ENCODE assay signal across 14 cellular contexts in the genomic region with DNA sequence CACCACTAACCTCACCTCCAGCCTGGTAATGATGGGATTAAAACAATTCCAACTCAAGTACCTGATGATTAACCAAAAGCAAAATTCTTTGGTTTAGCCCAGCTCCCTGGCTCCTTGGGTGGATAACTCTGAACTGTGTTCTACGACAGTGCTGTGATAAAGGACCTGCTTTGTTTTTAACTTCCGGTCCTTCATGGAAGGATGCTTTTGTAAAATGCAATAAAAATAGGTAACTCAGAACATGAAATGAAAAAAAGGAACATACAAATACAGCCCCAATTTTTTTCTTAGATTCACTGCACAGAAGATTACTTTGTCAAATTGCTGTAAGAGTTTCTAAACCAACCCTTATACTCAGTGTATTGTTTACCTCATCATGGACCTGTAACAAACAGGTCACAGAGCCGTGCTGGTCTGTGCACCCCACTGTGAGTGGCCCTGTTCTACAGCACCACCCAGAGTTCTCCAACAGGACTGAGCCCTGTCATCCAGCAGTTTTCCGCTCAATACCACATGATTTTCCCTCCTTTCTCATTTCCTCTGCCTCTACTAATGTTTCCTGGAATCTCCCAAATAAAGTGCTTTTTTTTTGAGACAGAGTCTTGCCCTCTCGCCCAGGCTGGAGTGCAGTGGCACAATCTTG. TPM values are rescaled to one million over a fixed set of nuclear protein-coding genes. Genes with fewer than 3 reads are reported as not detected.
A peak's percentile ranks its signal among the peaks of the same experiment; 100 is the strongest.
DNase-seq lines count a peak whose midpoint lies in the region; ATAC-seq, FAIRE-seq and TF ChIP-seq lines count a peak whose summit lies in the region.
"Had no signal": no experiment of that assay in that cellular context is flagged by ENCODE, and none has a peak within 500 bp of the region (broad histone marks: within the 10 kb centered on the region; RNA-seq: fewer than 3 reads in every experiment).

No MANE protein-coding gene starts in this region.

- H3K9me3 ChIP-seq in BLaER1 treated with 17β-estradiol and CSF1 and Interleukin-3, amounts not matched to agents 10 nM and 100 nM (replicated peaks in 1 of 11) = no peaks in the 10 kb centered on the region

- H3K9me3 Mint-ChIP-seq in IgD-negative memory B cell = no peaks in the 10 kb centered on the region
- H3K9me3 Mint-ChIP-seq: activated CD4-positive, alpha-beta T cell treated with anti-CD3 and anti-CD28 coated beads, Interleukin-2, amount 10 ng/mL, durations not matched to agents 24 days and 14 days had no signal

- ATAC-seq in GM18867 (IDR thresholded peaks at IDR 0.05; ENCODE audit: unreplicated experiment) = peak; percentile 48
- no peak for ATAC-seq in HG02870 (IDR thresholded peaks at IDR 0.05; ENCODE audit: unreplicated experiment)
- ATAC-seq: T-helper 17 cell had no signal

- H3K4me3 ChIP-seq in BLaER1 treated with 17β-estradiol and CSF1 and Interleukin-3, amounts not matched to agents 10 nM and 100 nM = no peak overlapping the region

- no peaks in the 10 kb centered on the region for H4K20me1 ChIP-seq in BLaER1 treated with 17β-estradiol and CSF1 and Interleukin-3, amounts not matched to agents 10 nM and 100 nM

- peak overlapping the region in 1 of 11 experiments; percentile 24; a peak in 1 of 22 replicates for H3K9ac ChIP-seq in BLaER1 treated with 17β-estradiol and CSF1 and Interleukin-3, amounts not matched to agents 10 nM and 100 nM

- H3K4me2 ChIP-seq in BLaER1 treated with 17β-estradiol and CSF1 and Interleukin-3, amounts not matched to agents 10 nM and 100 nM = peak overlapping the region in 9 of 11 experiments; percentile 18 to 64 (median 48); a peak in 18 of 22 replicates

- H3K4me3 Mint-ChIP-seq in IgD-negative memory B cell = peak overlapping the region; percentile 70 to 93 (median 86)
- H3K4me3 Mint-ChIP-seq: activated CD4-positive, alpha-beta T cell treated with anti-CD3 and anti-CD28 coated beads, Interleukin-2, amount 10 ng/mL, durations not matched to agents 24 days and 14 days; T-helper 17 cell had no signal

- no peak for FAIRE-seq in H54 (lab: Jason Lieb, UNC)
- FAIRE-seq: colon, RCC 7860 had no signal

- no peaks in the 10 kb centered on the region for H3K27me3 ChIP-seq in BLaER1 treated with 17β-estradiol and CSF1 and Interleukin-3, amounts not matched to agents 10 nM and 100 nM

- H3K4me1 Mint-ChIP-seq in IgD-negative memory B cell = peaks cover 28 to 37% (median 32%) of the 10 kb centered on the region in 3 donors

- H3K27me3 Mint-ChIP-seq in IgD-negative memory B cell = no peaks in the 10 kb centered on the region
- H3K27me3 Mint-ChIP-seq: activated CD4-positive, alpha-beta T cell treated with anti-CD3 and anti-CD28 coated beads, Interleukin-2, amount 10 ng/mL, durations not matched to agents 24 days and 14 days; T-helper 17 cell had no signal

- H3K36me3 ChIP-seq in BLaER1 treated with 17β-estradiol and CSF1 and Interleukin-3, amounts not matched to agents 10 nM and 100 nM = 0 out of 22 replicates have a peak, but pooled peaks cover 0 to 7% (median 0%) of the 10 kb centered on the region in 11 experiments

- peaks cover 6 to 37% (median 24%) of the 10 kb centered on the region in 10 experiments; a peak in 19 of 20 replicates for H3K4me1 ChIP-seq in BLaER1 treated with 17β-estradiol and CSF1 and Interleukin-3, amounts not matched to agents 10 nM and 100 nM

- peaks cover 3% of the 10 kb centered on the region for H3K36me3 Mint-ChIP-seq in IgD-negative memory B cell

- DNase-seq in iPS-NIHi7 (ENCODE audit: extremely low spot score) (peak; percentile 39), NOMO-1 (lab: John Stamatoyannopoulos, UW; ENCODE audit: unreplicated experiment in 2 of 2) (no peak), H54 (ENCODE audit: insufficient read length, low spot score) (no peak), UCSD-AML1 (lab: John Stamatoyannopoulos, UW; ENCODE audit: unreplicated experiment) (no peak)
- DNase-seq: activated CD4-positive, alpha-beta T cell treated with anti-CD3 and anti-CD28 coated beads, Interleukin-2, amount 10 ng/mL, durations not matched to agents 24 days and 14 days; Calu3; NCI-H345; T-helper 17 cell had no signal

- H3K27ac Mint-ChIP-seq in IgD-negative memory B cell = peak overlapping the region; percentile 61 to 95 (median 92)
- H3K27ac Mint-ChIP-seq: activated CD4-positive, alpha-beta T cell treated with anti-CD3 and anti-CD28 coated beads, Interleukin-2, amount 10 ng/mL, durations not matched to agents 24 days and 14 days; T-helper 17 cell had no signal

- H3K27ac ChIP-seq in BLaER1 treated with 17β-estradiol and CSF1 and Interleukin-3, amounts not matched to agents 10 nM and 100 nM = peak overlapping the region in 1 of 11 experiments; percentile 9; a peak in 1 of 22 replicates

- TF ChIP-seq POLR2A in H54 (IDR thresholded peaks at IDR 0.05; ENCODE audit: low read depth, low read length) = no peak

RNA-seq across cellular contexts. Expression of a gene that starts 4.9 kb away (rescaled TPM):
- polyA plus RNA-seq in IgD-negative memory B cell = 22.2 TPM

RNA-seq across cellular contexts. Expression of a gene that starts 25.6 kb away (rescaled TPM):
- 30.6 TPM for polyA plus RNA-seq in IgD-negative memory B cell

RNA-seq across cellular contexts. Expression of a gene that starts 45.8 kb away (rescaled TPM):
- polyA plus RNA-seq in IgD-negative memory B cell = 0.84 TPM
